Comparison of ENCODE assay signal across 1 cellular context in the genomic region with DNA sequence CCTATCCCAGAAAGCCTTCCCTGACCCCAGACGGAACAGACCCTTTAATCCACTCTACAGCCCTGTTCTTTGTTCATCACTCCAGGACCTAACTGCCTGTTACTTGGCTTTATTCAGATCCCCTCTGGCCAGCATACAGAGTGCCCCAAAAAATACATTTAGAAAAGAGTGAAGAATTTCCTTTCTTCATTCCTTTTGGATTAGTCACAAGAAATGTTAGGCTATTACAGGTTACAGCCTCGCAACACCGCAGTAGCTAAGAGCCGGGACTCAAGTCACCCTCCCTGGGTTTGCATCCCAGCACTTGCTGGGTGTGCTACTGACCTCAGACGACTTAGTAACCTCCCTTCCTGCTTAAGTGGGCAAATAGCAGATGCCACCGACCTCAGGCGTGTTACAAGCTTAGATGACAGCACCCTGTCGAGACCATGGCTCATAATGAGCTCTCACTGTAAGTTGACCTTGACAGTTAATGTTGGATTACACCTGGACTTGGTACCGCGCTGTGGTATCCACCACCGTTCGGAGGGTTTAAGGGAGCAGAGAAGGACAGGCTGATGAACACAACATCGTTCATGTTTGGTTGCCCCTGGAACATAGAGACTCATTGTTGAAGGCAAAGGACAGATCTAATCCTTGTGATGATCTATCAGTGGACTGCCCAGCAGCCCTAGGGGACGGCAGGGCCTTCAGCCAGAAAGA.
A peak's percentile ranks its signal among the peaks of the same experiment; 100 is the strongest.
TF ChIP-seq lines count a peak whose summit lies in the region.

No MANE protein-coding gene starts in this region.

TF ChIP-seq in HepG2, 621 proteins besides CTCF, POLR2A, EP300 and RAD21 (continued from another document and continues in another):
- TF ChIP-seq, protein P1, sequence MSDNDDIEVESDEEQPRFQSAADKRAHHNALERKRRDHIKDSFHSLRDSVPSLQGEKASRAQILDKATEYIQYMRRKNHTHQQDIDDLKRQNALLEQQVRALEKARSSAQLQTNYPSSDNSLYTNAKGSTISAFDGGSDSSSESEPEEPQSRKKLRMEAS (IDR thresholded peaks at IDR 0.05) = 0 out of 2 replicates have a peak, but pooled peaks have one; percentile 31
- TF ChIP-seq NR2C2 (CRISPR knock-in tag; IDR thresholded peaks at IDR 0.05; ENCODE audit: borderline replicate concordance) = peak; percentile 57; the same call in 1 of the 2 replicates
- TF ChIP-seq, protein P2, sequence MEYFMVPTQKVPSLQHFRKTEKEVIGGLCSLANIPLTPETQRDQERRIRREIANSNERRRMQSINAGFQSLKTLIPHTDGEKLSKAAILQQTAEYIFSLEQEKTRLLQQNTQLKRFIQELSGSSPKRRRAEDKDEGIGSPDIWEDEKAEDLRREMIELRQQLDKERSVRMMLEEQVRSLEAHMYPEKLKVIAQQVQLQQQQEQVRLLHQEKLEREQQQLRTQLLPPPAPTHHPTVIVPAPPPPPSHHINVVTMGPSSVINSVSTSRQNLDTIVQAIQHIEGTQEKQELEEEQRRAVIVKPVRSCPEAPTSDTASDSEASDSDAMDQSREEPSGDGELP (IDR thresholded peaks at IDR 0.05; ENCODE audit: borderline replicate concordance, low read depth) = peak; percentile 23; the same call in 1 of the 2 replicates
- TF ChIP-seq, protein P3, sequence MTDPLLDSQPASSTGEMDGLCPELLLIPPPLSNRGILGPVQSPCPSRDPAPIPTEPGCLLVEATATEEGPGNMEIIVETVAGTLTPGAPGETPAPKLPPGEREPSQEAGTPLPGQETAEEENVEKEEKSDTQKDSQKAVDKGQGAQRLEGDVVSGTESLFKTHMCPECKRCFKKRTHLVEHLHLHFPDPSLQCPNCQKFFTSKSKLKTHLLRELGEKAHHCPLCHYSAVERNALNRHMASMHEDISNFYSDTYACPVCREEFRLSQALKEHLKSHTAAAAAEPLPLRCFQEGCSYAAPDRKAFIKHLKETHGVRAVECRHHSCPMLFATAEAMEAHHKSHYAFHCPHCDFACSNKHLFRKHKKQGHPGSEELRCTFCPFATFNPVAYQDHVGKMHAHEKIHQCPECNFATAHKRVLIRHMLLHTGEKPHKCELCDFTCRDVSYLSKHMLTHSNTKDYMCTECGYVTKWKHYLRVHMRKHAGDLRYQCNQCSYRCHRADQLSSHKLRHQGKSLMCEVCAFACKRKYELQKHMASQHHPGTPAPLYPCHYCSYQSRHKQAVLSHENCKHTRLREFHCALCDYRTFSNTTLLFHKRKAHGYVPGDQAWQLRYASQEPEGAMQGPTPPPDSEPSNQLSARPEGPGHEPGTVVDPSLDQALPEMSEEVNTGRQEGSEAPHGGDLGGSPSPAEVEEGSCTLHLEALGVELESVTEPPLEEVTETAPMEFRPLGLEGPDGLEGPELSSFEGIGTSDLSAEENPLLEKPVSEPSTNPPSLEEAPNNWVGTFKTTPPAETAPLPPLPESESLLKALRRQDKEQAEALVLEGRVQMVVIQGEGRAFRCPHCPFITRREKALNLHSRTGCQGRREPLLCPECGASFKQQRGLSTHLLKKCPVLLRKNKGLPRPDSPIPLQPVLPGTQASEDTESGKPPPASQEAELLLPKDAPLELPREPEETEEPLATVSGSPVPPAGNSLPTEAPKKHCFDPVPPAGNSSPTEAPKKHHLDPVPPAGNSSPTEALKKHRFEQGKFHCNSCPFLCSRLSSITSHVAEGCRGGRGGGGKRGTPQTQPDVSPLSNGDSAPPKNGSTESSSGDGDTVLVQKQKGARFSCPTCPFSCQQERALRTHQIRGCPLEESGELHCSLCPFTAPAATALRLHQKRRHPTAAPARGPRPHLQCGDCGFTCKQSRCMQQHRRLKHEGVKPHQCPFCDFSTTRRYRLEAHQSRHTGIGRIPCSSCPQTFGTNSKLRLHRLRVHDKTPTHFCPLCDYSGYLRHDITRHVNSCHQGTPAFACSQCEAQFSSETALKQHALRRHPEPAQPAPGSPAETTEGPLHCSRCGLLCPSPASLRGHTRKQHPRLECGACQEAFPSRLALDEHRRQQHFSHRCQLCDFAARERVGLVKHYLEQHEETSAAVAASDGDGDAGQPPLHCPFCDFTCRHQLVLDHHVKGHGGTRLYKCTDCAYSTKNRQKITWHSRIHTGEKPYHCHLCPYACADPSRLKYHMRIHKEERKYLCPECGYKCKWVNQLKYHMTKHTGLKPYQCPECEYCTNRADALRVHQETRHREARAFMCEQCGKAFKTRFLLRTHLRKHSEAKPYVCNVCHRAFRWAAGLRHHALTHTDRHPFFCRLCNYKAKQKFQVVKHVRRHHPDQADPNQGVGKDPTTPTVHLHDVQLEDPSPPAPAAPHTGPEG (CRISPR knock-in tag; IDR thresholded peaks at IDR 0.05) = no peak
- TF ChIP-seq MAFG (CRISPR knock-in tag; IDR thresholded peaks at IDR 0.05) = no peak
- peak; percentile 25 for TF ChIP-seq JARID2 (CRISPR knock-in tag; IDR thresholded peaks at IDR 0.05; ENCODE audit: insufficient replicate concordance)
- TF ChIP-seq HDAC2 (CRISPR knock-in tag; IDR thresholded peaks at IDR 0.05) = peak; percentile 86
- TF ChIP-seq NFIB (CRISPR knock-in tag; IDR thresholded peaks at IDR 0.05; ENCODE audit: borderline replicate concordance) = no peak
- TF ChIP-seq NFIC (IDR thresholded peaks at IDR 0.05; ENCODE audit: low read length) = peak; percentile 28; the same call in 1 of the 2 replicates
- no peak for TF ChIP-seq MXD3 (CRISPR knock-in tag; IDR thresholded peaks at IDR 0.05)
- TF ChIP-seq PITX1 (CRISPR knock-in tag; IDR thresholded peaks at IDR 0.05) = peak; percentile 93
- no peak for TF ChIP-seq ZNF891 (CRISPR knock-in tag; IDR thresholded peaks at IDR 0.05)
- peak; percentile 48; the same call in 1 of the 2 replicates for TF ChIP-seq ZNF558 (CRISPR knock-in tag; IDR thresholded peaks at IDR 0.05; ENCODE audit: borderline replicate concordance)
- TF ChIP-seq TCF12 (IDR thresholded peaks at IDR 0.05) = no peak
- TF ChIP-seq TCF12 (CRISPR knock-in tag; IDR thresholded peaks at IDR 0.05) = peak; percentile 56; the same call in 1 of the 2 replicates
- no peak for TF ChIP-seq SP140L (CRISPR knock-in tag; IDR thresholded peaks at IDR 0.05; ENCODE audit: borderline replicate concordance)
- no peak for TF ChIP-seq CSRNP2 (CRISPR knock-in tag; conservative IDR thresholded peaks at IDR 0.05; ENCODE audit: low read depth)
- no peak for TF ChIP-seq ZBTB1 (CRISPR knock-in tag; IDR thresholded peaks at IDR 0.05; ENCODE audit: borderline replicate concordance)
- TF ChIP-seq TBX3 (IDR thresholded peaks at IDR 0.05; ENCODE audit: borderline replicate concordance) = peak; percentile 77
- TF ChIP-seq, protein P4, sequence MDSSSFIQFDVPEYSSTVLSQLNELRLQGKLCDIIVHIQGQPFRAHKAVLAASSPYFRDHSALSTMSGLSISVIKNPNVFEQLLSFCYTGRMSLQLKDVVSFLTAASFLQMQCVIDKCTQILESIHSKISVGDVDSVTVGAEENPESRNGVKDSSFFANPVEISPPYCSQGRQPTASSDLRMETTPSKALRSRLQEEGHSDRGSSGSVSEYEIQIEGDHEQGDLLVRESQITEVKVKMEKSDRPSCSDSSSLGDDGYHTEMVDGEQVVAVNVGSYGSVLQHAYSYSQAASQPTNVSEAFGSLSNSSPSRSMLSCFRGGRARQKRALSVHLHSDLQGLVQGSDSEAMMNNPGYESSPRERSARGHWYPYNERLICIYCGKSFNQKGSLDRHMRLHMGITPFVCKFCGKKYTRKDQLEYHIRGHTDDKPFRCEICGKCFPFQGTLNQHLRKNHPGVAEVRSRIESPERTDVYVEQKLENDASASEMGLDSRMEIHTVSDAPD (CRISPR knock-in tag; IDR thresholded peaks at IDR 0.05) = no peak
- TF ChIP-seq, protein P5, sequence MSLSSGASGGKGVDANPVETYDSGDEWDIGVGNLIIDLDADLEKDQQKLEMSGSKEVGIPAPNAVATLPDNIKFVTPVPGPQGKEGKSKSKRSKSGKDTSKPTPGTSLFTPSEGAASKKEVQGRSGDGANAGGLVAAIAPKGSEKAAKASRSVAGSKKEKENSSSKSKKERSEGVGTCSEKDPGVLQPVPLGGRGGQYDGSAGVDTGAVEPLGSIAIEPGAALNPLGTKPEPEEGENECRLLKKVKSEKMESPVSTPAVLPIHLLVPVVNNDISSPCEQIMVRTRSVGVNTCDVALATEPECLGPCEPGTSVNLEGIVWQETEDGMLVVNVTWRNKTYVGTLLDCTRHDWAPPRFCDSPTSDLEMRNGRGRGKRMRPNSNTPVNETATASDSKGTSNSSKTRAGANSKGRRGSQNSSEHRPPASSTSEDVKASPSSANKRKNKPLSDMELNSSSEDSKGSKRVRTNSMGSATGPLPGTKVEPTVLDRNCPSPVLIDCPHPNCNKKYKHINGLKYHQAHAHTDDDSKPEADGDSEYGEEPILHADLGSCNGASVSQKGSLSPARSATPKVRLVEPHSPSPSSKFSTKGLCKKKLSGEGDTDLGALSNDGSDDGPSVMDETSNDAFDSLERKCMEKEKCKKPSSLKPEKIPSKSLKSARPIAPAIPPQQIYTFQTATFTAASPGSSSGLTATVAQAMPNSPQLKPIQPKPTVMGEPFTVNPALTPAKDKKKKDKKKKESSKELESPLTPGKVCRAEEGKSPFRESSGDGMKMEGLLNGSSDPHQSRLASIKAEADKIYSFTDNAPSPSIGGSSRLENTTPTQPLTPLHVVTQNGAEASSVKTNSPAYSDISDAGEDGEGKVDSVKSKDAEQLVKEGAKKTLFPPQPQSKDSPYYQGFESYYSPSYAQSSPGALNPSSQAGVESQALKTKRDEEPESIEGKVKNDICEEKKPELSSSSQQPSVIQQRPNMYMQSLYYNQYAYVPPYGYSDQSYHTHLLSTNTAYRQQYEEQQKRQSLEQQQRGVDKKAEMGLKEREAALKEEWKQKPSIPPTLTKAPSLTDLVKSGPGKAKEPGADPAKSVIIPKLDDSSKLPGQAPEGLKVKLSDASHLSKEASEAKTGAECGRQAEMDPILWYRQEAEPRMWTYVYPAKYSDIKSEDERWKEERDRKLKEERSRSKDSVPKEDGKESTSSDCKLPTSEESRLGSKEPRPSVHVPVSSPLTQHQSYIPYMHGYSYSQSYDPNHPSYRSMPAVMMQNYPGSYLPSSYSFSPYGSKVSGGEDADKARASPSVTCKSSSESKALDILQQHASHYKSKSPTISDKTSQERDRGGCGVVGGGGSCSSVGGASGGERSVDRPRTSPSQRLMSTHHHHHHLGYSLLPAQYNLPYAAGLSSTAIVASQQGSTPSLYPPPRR (CRISPR knock-in tag; IDR thresholded peaks at IDR 0.05; ENCODE audit: borderline replicate concordance) = peak; percentile 77; the same call in 1 of the 2 replicates
- TF ChIP-seq YEATS4 (CRISPR knock-in tag; IDR thresholded peaks at IDR 0.05; ENCODE audit: borderline replicate concordance) = peak; percentile 23; the same call in 1 of the 2 replicates
- TF ChIP-seq AFF4 (CRISPR knock-in tag; IDR thresholded peaks at IDR 0.05) = no peak
- no peak for TF ChIP-seq RAD51 (IDR thresholded peaks at IDR 0.05; ENCODE audit: borderline replicate concordance)
- no peak for TF ChIP-seq ZNF740 (CRISPR knock-in tag; IDR thresholded peaks at IDR 0.05)
- TF ChIP-seq CHCHD3 (CRISPR knock-in tag; IDR thresholded peaks at IDR 0.05) = no peak
- no peak for TF ChIP-seq ZNF703 (CRISPR knock-in tag; IDR thresholded peaks at IDR 0.05; ENCODE audit: borderline replicate concordance)
- TF ChIP-seq NR3C1 (CRISPR knock-in tag; IDR thresholded peaks at IDR 0.05) = no peak
- TF ChIP-seq ZNF878 (CRISPR knock-in tag; IDR thresholded peaks at IDR 0.05) = no peak
- TF ChIP-seq, protein P6, sequence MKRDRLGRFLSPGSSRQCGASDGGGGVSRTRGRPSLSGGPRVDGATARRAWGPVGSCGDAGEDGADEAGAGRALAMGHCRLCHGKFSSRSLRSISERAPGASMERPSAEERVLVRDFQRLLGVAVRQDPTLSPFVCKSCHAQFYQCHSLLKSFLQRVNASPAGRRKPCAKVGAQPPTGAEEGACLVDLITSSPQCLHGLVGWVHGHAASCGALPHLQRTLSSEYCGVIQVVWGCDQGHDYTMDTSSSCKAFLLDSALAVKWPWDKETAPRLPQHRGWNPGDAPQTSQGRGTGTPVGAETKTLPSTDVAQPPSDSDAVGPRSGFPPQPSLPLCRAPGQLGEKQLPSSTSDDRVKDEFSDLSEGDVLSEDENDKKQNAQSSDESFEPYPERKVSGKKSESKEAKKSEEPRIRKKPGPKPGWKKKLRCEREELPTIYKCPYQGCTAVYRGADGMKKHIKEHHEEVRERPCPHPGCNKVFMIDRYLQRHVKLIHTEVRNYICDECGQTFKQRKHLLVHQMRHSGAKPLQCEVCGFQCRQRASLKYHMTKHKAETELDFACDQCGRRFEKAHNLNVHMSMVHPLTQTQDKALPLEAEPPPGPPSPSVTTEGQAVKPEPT (CRISPR knock-in tag; IDR thresholded peaks at IDR 0.05; ENCODE audit: low read depth) = no peak
- TF ChIP-seq ZNF510 (CRISPR knock-in tag; IDR thresholded peaks at IDR 0.05; ENCODE audit: low read depth) = 0 out of 2 replicates have a peak, but pooled peaks have one; percentile 39
